ENCODE assay signal across 13 cellular contexts in the genomic region with DNA sequence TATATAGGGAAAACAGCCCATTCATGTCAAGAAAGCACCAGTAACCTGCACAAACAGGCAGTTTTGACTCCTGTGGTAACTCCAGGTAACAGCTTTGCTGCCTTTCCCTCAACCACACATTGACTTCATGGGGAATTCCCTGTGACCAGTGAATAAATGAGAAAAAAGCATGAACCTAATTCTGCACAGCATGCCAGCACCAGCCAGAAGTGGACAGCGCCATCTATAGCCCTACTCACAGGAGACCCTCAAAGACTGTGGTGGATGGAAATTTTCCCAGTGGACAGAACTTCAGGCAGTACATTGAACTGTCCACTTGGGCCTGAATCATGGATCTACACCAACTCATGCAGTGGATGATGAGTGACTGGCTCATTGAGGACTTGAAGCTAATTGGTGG.
DNase-seq lines count a peak whose midpoint lies in the region; ATAC-seq and TF ChIP-seq lines count a peak whose summit lies in the region.
"Had no signal": no experiment of that assay in that cellular context is flagged by ENCODE, and none has a peak within 500 bp of the region (broad histone marks: within the 10 kb centered on the region; RNA-seq: fewer than 3 reads in every experiment).

No MANE protein-coding gene starts in this region.

- in situ Hi-C loops in brain microvascular endothelial cell (cut with HindIII; ENCODE audit: low pct_ligation_motif_present, low sequenced_read_pairs) (no loop called here), HAP-1 (cut with MboI; ENCODE audit: low sequenced_read_pairs) (no loop called here)

- H3K27ac ChIP-seq in brain microvascular endothelial cell: no peak overlapping the region
- no peak overlapping the region for H3K27ac ChIP-seq in spleen

- H3K4me3 ChIP-seq in brain microvascular endothelial cell (ENCODE audit: low read depth, low read length) (no peak overlapping the region), HAP-1 (no peak overlapping the region), spleen (no peak overlapping the region)

- peaks cover 9 to 29% of the 10 kb centered on the region in 2 donors for H3K27me3 Mint-ChIP-seq in stimulated activated naive B cell treated with anti-CD40 and anti-IgM and Interleukin-4, amounts not matched to agents 10 μg/mL and 1 μg/mL and 100 μg/mL, for 72 hours

- H3K27ac Mint-ChIP-seq in stimulated activated naive B cell treated with anti-CD40 and anti-IgM and Interleukin-4, amounts not matched to agents 10 μg/mL and 1 μg/mL and 100 μg/mL, for 72 hours: no peak overlapping the region
- H3K27ac Mint-ChIP-seq: IgD-negative memory B cell had no signal

- H3K4me1 ChIP-seq in HAP-1 (no peaks in the 10 kb centered on the region), spleen (no peaks in the 10 kb centered on the region)

- intact Hi-C loops in spleen (cut with DNase I; ENCODE audit: low total_unique reads): no loop called here

- TF ChIP-seq CTCF in brain microvascular endothelial cell (IDR thresholded peaks at IDR 0.05; ENCODE audit: low read depth, low read length, missing control alignments) (peak; percentile 25), spleen (IDR thresholded peaks at IDR 0.05 in 8 of 11, conservative IDR thresholded peaks at IDR 0.05 in 3 of 11) (no peak)

- no peak overlapping the region for H3K4me3 Mint-ChIP-seq in stimulated activated naive B cell treated with anti-CD40 and anti-IgM and Interleukin-4, amounts not matched to agents 10 μg/mL and 1 μg/mL and 100 μg/mL, for 72 hours
- H3K4me3 Mint-ChIP-seq: IgD-negative memory B cell had no signal

- TF ChIP-seq POLR2A in spleen (IDR thresholded peaks at IDR 0.05): no peak

- H3K9me3 ChIP-seq in HAP-1 (no peaks in the 10 kb centered on the region), spleen (no peaks in the 10 kb centered on the region)

- H3K4me1 Mint-ChIP-seq in stimulated activated naive B cell treated with anti-CD40 and anti-IgM and Interleukin-4, amounts not matched to agents 10 μg/mL and 1 μg/mL and 100 μg/mL, for 72 hours: no peaks in the 10 kb centered on the region
- H3K4me1 Mint-ChIP-seq: IgD-negative memory B cell had no signal

- DNase-seq in NCI-H524 (lab: John Stamatoyannopoulos, UW): peak; percentile 21 to 54
- DNase-seq in NCI-H524 treated with DMSO at 0.1 percent for 48 hours (lab: John Stamatoyannopoulos, UW): no peak
- DNase-seq in NCI-H1694 (lab: John Stamatoyannopoulos, UW): peak; percentile 28
- DNase-seq in brain microvascular endothelial cell: no peak
- no peak for DNase-seq in stimulated activated naive B cell treated with anti-CD40 and anti-IgM and Interleukin-4, amounts not matched to agents 10 μg/mL and 1 μg/mL and 100 μg/mL, for 72 hours
- no peak for DNase-seq in HAP-1 (ENCODE audit: low spot score in 2 of 2)
- DNase-seq in SIG-M5 treated with dmso at 0.1 percent for 504 hours (lab: John Stamatoyannopoulos, UW; ENCODE audit: unreplicated experiment): no peak
- DNase-seq in spleen: no peak
- DNase-seq: activated CD4-positive, alpha-beta T cell treated with anti-CD3 and anti-CD28 coated beads for 4 hours; Calu3; NCI-H1436 treated with DMSO at 0.1 percent for 48 hours; T-helper 1 cell had no signal

- H3K27me3 ChIP-seq in brain microvascular endothelial cell (replicated peaks) (no peaks in the 10 kb centered on the region), HAP-1 (ENCODE audit: low read depth) (no peaks in the 10 kb centered on the region), spleen (replicated peaks in 1 of 7) (peaks cover 0 to 7% (median 0%) of the 10 kb centered on the region in 7 donors)

- WGBS in spleen, 5 donors: 35 to 81% (median 66%) methylated on average over 1 of the region's 1 CpG

- ATAC-seq in stimulated activated naive B cell treated with anti-CD40 and anti-IgM and Interleukin-4, amounts not matched to agents 10 μg/mL and 1 μg/mL and 100 μg/mL, for 72 hours (replicated peaks): peak; percentile 34 to 41

- H3K9me3 Mint-ChIP-seq in stimulated activated naive B cell treated with anti-CD40 and anti-IgM and Interleukin-4, amounts not matched to agents 10 μg/mL and 1 μg/mL and 100 μg/mL, for 72 hours: no peaks in the 10 kb centered on the region
- H3K9me3 Mint-ChIP-seq: IgD-negative memory B cell had no signal

- H3K36me3 Mint-ChIP-seq in stimulated activated naive B cell treated with anti-CD40 and anti-IgM and Interleukin-4, amounts not matched to agents 10 μg/mL and 1 μg/mL and 100 μg/mL, for 72 hours: no peaks in the 10 kb centered on the region
- H3K36me3 Mint-ChIP-seq: IgD-negative memory B cell had no signal

- H3K36me3 ChIP-seq in brain microvascular endothelial cell (replicated peaks) (no peaks in the 10 kb centered on the region), HAP-1 (replicated peaks) (no peaks in the 10 kb centered on the region), spleen (no peaks in the 10 kb centered on the region)

Comparison
In these comparisons a context has a peak if more than half of its experiments do, and no peak if none do; other contexts are left out.
1. DNase-seq: peak in NCI-H524 (2 of 2) and NCI-H1694 (single experiment); none in NCI-H524 treated with DMSO at 0.1 percent for 48 hours (single experiment), brain microvascular endothelial cell (single experiment), stimulated activated naive B cell treated with anti-CD40 and anti-IgM and Interleukin-4, amounts not matched to agents 10 μg/mL and 1 μg/mL and 100 μg/mL, for 72 hours (single experiment), HAP-1 (0 of 2), SIG-M5 treated with dmso at 0.1 percent for 504 hours (single experiment) and spleen (single experiment).